21 cellular contexts compared by ENCODE assay signal in the genomic region with DNA sequence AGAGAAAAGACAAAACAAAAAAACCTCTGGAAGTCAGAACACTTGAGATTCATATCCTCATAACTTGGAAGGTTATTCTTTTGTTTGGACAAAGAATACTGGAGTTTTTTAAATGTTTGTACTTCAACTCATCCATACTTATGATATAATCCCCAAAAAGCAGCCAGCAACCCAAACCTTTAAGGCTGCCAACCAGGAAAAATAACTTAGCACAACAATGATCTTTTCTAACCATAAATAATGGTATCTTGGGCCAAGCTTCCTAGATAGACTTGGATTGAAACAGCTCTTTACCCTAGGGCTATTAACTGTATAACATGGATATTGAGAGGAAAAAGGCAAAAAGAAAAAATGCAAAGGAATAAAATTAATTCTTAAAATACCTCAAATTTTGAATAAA.
"Had no signal": no experiment of that assay in that cellular context is flagged by ENCODE, and none has a peak within 500 bp of the region (broad histone marks: within the 10 kb centered on the region; RNA-seq: fewer than 3 reads in every experiment).

No MANE protein-coding gene starts in this region.

- H3K27ac ChIP-seq: RWPE1 had no signal

- DNase-seq: IMR-90, Karpas-422, KG1, MM.1S, NCI-H1092 treated with DMSO at 0.1 percent for 48 hours, NCI-H1436, NCI-H187, NCI-H2029, NCI-H2081 treated with DMSO at 0.1 percent for 48 hours, NCI-H2171, NCI-H226, NCI-H446, NCI-H510A, NCI-H524 treated with DMSO at 0.1 percent for 48 hours, NCI-H69, NCI-H774, PC-3, SHP77 had no signal

- ATAC-seq: HepG2, Panc1, PC-3 had no signal
